ENCODE assay signal across 1 cellular context in genomic region chr1:227541796-227542152, GRCh38.
TF ChIP-seq lines count a peak whose summit lies in the region.

No MANE protein-coding gene starts in this region.

TF ChIP-seq in GM23338, 12 proteins besides CTCF, POLR2A, EP300 and RAD21 (continued from another document):
- TF ChIP-seq REST (IDR thresholded peaks at IDR 0.05; ENCODE audit: unreplicated experiment) (no peak), NANOG (IDR thresholded peaks at IDR 0.05; ENCODE audit: borderline replicate concordance) (no peak), CREB1 (CRISPR knock-in tag; IDR thresholded peaks at IDR 0.05; ENCODE audit: low read depth) (no peak), ZNF114 (CRISPR knock-in tag; IDR thresholded peaks at IDR 0.05) (no peak), ZNF331 (CRISPR knock-in tag; IDR thresholded peaks at IDR 0.05; ENCODE audit: low read depth) (no peak), JUNB (IDR thresholded peaks at IDR 0.05; ENCODE audit: unreplicated experiment) (no peak)
